13 cellular contexts compared by ENCODE assay signal in the genomic region with DNA sequence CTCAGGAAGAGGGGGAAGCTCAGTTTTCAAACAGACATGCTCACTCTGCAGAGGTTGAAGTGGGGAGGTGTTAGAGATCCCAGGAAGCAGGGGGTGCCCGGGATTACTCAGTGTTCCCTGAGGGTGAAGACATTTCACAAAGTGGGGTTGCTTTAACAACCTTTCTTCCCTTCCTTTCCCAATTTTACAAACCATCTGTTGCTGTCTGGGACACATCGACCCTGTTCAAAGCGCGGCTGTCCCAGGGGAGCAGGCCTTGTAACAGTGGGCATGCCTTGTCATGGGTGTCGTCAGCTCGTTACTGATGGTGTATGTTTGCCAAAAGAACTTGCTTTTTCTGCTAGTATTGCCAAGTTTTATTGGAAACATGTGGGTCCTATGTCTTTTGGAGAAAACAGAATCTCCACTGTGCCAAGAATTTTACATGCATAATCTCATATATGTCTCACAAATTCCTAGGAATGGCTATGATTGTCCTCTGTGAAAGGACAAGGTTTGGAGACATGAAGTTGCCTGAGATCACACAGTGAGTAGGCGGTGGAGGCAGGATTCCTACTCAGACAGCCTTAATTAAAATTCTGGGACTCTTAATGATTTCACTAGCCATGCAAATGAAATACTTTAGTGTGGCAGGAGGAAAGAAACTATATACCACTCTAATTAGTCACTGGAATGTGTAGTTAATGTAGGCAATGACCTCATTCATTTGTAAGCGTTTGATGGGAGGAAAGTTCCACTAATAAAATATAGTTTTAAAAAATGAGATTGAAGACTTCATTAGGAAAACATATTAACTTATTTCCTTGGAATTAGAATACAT.
DNase-seq lines count a peak whose midpoint lies in the region; ATAC-seq and TF ChIP-seq lines count a peak whose summit lies in the region.
"Had no signal": no experiment of that assay in that cellular context is flagged by ENCODE, and none has a peak within 500 bp of the region (broad histone marks: within the 10 kb centered on the region; RNA-seq: fewer than 3 reads in every experiment).

No MANE protein-coding gene starts in this region.

- H3K9ac ChIP-seq in mammary epithelial cell (ENCODE audit: insufficient read depth, low read length), result no peak overlapping the region
- H3K9ac ChIP-seq in endodermal cell (ENCODE audit: extremely low read depth, low read length, poor library complexity, severe bottlenecking), result no peak overlapping the region

- no peak overlapping the region for H3K27ac Mint-ChIP-seq in endodermal cell

- H3K27me3 ChIP-seq in mammary epithelial cell (ENCODE audit: insufficient read depth, low read length) (no peaks in the 10 kb centered on the region), left ventricle myocardium inferior (ENCODE audit: low read depth) (peaks cover 4% of the 10 kb centered on the region), thoracic aorta (replicated peaks; ENCODE audit: insufficient read depth) (no peaks in the 10 kb centered on the region), endodermal cell (ENCODE audit: control insufficient read depth, insufficient read depth, low read length, poor library complexity, severe bottlenecking) (no peaks in the 10 kb centered on the region)

- intact Hi-C loops in mammary epithelial cell (cut with micrococcal nuclease) (no loop called here), left ventricle myocardium inferior (cut with micrococcal nuclease) (no loop called here)

- H3K36me3 ChIP-seq in mammary epithelial cell (ENCODE audit: insufficient read depth, low read length) (no peaks in the 10 kb centered on the region), left ventricle myocardium inferior (no peaks in the 10 kb centered on the region), thoracic aorta (no peaks in the 10 kb centered on the region), endodermal cell (ENCODE audit: control insufficient read depth, insufficient read depth, low read length) (no peaks in the 10 kb centered on the region)

- H3K27me3 Mint-ChIP-seq in endodermal cell (ENCODE audit: insufficient read depth), result peaks cover 3% of the 10 kb centered on the region

- peaks cover 10% of the 10 kb centered on the region for H3K9me3 Mint-ChIP-seq in endodermal cell
- H3K9me3 Mint-ChIP-seq: central memory CD8-positive, alpha-beta T cell had no signal

- TF ChIP-seq CTCF in HFF-Myc (IDR thresholded peaks at IDR 0.05; ENCODE audit: low read depth, low read length, missing control alignments) (no peak), mammary epithelial cell (conservative IDR thresholded peaks at IDR 0.05 in 1 of 2, IDR thresholded peaks at IDR 0.05 in 1 of 2; ENCODE audit: extremely low read depth in 1 of 2, insufficient read depth in 1 of 2, low read depth in 1 of 2, low read length in 2 of 2) (no peak), left ventricle myocardium inferior (IDR thresholded peaks at IDR 0.05; ENCODE audit: borderline replicate concordance) (no peak), thoracic aorta (IDR thresholded peaks at IDR 0.05) (no peak), endodermal cell (conservative IDR thresholded peaks at IDR 0.05) (no peak)

- CTCF ChIA-PET in mammary epithelial cell (lab: Charles Lee; ENCODE audit: low non-redundant PET), result no interaction called here

- H3K9me3 ChIP-seq in mammary epithelial cell (replicated peaks; ENCODE audit: insufficient read depth, low read length) (no peaks in the 10 kb centered on the region), left ventricle myocardium inferior (replicated peaks) (peaks cover 4% of the 10 kb centered on the region), thoracic aorta (no peaks in the 10 kb centered on the region), endodermal cell (ENCODE audit: control insufficient read depth, low read length) (peaks cover 20% of the 10 kb centered on the region)

- 40% methylated on average over 8 of the region's 8 CpGs for WGBS in mammary epithelial cell (ENCODE audit: low coverage, missing lambda C conversion rate)
- 92% methylated on average over 7 of the region's 8 CpGs; no CpG with 5 or more reads in 1 of the 2 experiments for WGBS in endodermal cell (ENCODE audit: insufficient coverage in 1 of 2, insufficient read length in 1 of 2), 2 experiments

- ATAC-seq in thoracic aorta (ENCODE audit: insufficient number of reproducible peaks, low FRiP score, low read depth) (no peak), HG02840 (IDR thresholded peaks at IDR 0.05; ENCODE audit: low FRiP score, unreplicated experiment) (no peak), GM18517 (IDR thresholded peaks at IDR 0.05; ENCODE audit: unreplicated experiment) (no peak), HG02970 (IDR thresholded peaks at IDR 0.05; ENCODE audit: low FRiP score, unreplicated experiment) (no peak)

- DNase-seq in HFF-Myc (ENCODE audit: extremely low read depth, low read depth), result peak; percentile 54
- peak; percentile 76 for DNase-seq in mammary epithelial cell
- DNase-seq in left ventricle myocardium inferior, result peak; percentile 79
- peak; percentile 38 for DNase-seq in thoracic aorta (ENCODE audit: low spot score)
- DNase-seq in endodermal cell, result no peak
- DNase-seq: activated T-cell treated with anti-CD3 and anti-CD28 coated beads for 4 hours; DMS53; NCI-H2081; stimulated activated naive CD4-positive, alpha-beta T cell had no signal

- dilution Hi-C loops in mammary epithelial cell (cut with HindIII; ENCODE audit: low sequenced_read_pairs), result no loop called here

- peak overlapping the region; percentile 70 for H2AFZ ChIP-seq in mammary epithelial cell (ENCODE audit: low read depth, low read length)

- no peaks in the 10 kb centered on the region for H4K20me1 ChIP-seq in mammary epithelial cell (ENCODE audit: insufficient read depth, low read length)

- peak overlapping the region; percentile 50 for H3K27ac ChIP-seq in mammary epithelial cell (ENCODE audit: insufficient read depth, low read depth, low read length)
- peak overlapping the region; percentile 73 for H3K27ac ChIP-seq in left ventricle myocardium inferior (replicated peaks)
- peak overlapping the region in 1 of 2 donors; percentile 72 for H3K27ac ChIP-seq in thoracic aorta
- H3K27ac ChIP-seq in endodermal cell (ENCODE audit: low read depth, low read length), result no peak overlapping the region

- H3K4me3 ChIP-seq in HFF-Myc (replicated peaks; ENCODE audit: low read depth, low read length), result no peak overlapping the region
- H3K4me3 ChIP-seq in mammary epithelial cell (replicated peaks in 1 of 3; ENCODE audit: insufficient read depth in 1 of 3, low read depth in 2 of 3, low read length in 3 of 3), result no peak overlapping the region
- no peak overlapping the region for H3K4me3 ChIP-seq in left ventricle myocardium inferior
- H3K4me3 ChIP-seq in thoracic aorta, result no peak overlapping the region
- no peak overlapping the region for H3K4me3 ChIP-seq in endodermal cell (ENCODE audit: low read length)

- no peaks in the 10 kb centered on the region for H3K36me3 Mint-ChIP-seq in endodermal cell (ENCODE audit: low read depth)

- H3K79me2 ChIP-seq in mammary epithelial cell (ENCODE audit: insufficient read depth, low read length), result no peaks in the 10 kb centered on the region

- H3K4me1 Mint-ChIP-seq in endodermal cell, result no peaks in the 10 kb centered on the region
- H3K4me1 Mint-ChIP-seq: central memory CD8-positive, alpha-beta T cell had no signal

- BruUV-seq in mammary epithelial cell (replicated peaks; lab: Mats Ljungman, UMichigan), result no TSS peak

- in situ Hi-C loops in mammary epithelial cell (cut with MboI; ENCODE audit: low sequenced_read_pairs in 2 of 2), result no loop called here

- peaks cover 10% of the 10 kb centered on the region for H3K4me1 ChIP-seq in mammary epithelial cell (ENCODE audit: insufficient read depth, low read length)
- no peaks in the 10 kb centered on the region for H3K4me1 ChIP-seq in left ventricle myocardium inferior
- H3K4me1 ChIP-seq in thoracic aorta (ENCODE audit: control insufficient read depth in 1 of 2, low read depth in 2 of 2), result peaks cover 23 to 35% of the 10 kb centered on the region in 2 donors
- peaks cover 4% of the 10 kb centered on the region for H3K4me1 ChIP-seq in endodermal cell (ENCODE audit: control insufficient read depth, insufficient read depth, low read length)

- H3K4me3 Mint-ChIP-seq in endodermal cell, result no peak overlapping the region
- H3K4me3 Mint-ChIP-seq: central memory CD8-positive, alpha-beta T cell had no signal

- peak overlapping the region; percentile 64 for H3K4me2 ChIP-seq in mammary epithelial cell (ENCODE audit: insufficient read depth, low read depth, low read length)
